ENCODE assay signal across 1 cellular context in the genomic region with DNA sequence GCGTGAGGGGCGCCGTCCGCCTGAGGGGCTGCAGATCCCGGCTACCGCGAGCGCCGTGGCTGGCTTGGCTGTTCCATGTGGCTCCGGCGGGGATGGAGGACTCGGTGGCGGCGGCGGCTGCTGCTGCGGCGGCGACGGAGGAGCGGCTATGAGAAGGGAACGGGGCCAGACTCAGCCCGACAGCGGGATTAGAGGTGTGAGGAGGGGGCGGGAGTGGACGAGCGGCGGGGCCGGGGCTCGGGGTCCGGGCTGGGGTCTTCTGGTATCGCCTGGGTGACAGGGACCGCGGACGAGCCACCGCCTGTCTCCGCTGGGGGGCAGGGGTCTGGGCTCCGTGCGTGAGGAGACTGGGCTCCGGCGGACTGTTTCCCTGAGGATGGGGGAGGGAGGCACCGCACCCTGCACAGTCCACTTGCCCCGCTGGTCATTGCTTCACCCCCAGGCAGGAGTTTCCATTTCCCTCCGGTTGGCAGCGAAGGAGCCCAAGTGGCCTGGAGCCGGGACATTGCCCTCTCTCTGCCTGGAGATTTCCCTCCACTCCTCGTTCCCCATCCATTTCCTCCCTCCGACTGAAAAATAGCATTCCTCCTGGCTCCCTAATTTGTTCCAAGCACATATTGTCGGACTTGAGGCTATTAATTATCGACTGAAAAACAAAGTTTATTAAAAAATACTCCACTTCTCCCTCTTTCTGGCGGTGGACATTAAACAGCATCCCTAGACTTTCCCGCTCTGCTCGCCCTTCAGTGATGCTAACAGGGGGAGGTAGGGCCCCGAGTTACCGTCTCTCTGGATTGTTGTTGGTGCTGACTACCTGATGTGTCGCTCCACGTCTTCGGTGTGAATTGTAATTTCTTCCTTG.
TF ChIP-seq lines count a peak whose summit lies in the region.

No MANE protein-coding gene starts in this region.

TF ChIP-seq in endothelial cell of umbilical vein, 7 proteins besides CTCF, POLR2A, EP300 and RAD21:
- TF ChIP-seq POLR2AphosphoS5 (IDR thresholded peaks at IDR 0.05; ENCODE audit: insufficient read depth, low read depth, low read length): peak; percentile 17
- TF ChIP-seq MYC (IDR thresholded peaks at IDR 0.05; ENCODE audit: low read depth, low read length): no peak
